In the genomic region with DNA sequence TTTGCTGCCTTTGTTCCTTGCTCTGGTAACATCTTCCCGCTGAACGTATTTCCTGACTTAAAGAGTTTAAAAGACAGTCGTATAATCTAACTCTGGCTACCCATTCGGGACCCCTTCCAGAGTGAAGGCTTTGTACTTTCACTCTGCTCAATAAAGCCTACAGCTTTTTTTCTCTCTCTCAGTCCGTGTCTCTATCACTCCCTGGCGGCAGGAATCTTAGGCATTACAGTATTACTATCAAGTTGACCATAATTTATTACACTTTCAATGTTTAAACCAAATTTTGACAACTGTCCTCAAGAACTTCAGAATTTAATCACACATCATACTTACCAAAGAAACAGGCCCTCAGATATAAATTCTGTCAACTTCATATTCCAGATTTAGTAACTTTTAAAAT, we compare ENCODE assay signal across 11 cellular contexts.
A peak's percentile ranks its signal among the peaks of the same experiment; 100 is the strongest.
DNase-seq lines count a peak whose midpoint lies in the region; ATAC-seq and TF ChIP-seq lines count a peak whose summit lies in the region.
"Had no signal": no experiment of that assay in that cellular context is flagged by ENCODE, and none has a peak within 500 bp of the region (broad histone marks: within the 10 kb centered on the region; RNA-seq: fewer than 3 reads in every experiment).

No MANE protein-coding gene starts in this region.

- peak overlapping the region; percentile 23 for H3K4me2 ChIP-seq in trophoblast cell (ENCODE audit: low read length)

- TF ChIP-seq CTCF in RWPE2 (IDR thresholded peaks at IDR 0.05; ENCODE audit: poor library complexity, severe bottlenecking): peak; percentile 67
- TF ChIP-seq CTCF in foreskin keratinocyte (conservative IDR thresholded peaks at IDR 0.05): peak; percentile 45

- H3K9me3 Mint-ChIP-seq in activated CD4-positive, alpha-beta T cell treated with anti-CD3 and anti-CD28 coated beads, Interleukin-2, amount 10 ng/mL, durations not matched to agents 24 days and 14 days: peaks cover 21% of the 10 kb centered on the region

- peak; percentile 33 for DNase-seq in H4 (ENCODE audit: low spot score)
- DNase-seq in RWPE2 (ENCODE audit: low spot score): no peak
- DNase-seq in foreskin keratinocyte: peak; percentile 0 to 30
- DNase-seq in trophoblast cell: peak in 1 of 2 donors; percentile 39
- no peak for DNase-seq in activated CD4-positive, alpha-beta T cell treated with anti-CD3 and anti-CD28 coated beads, Interleukin-2, amount 10 ng/mL, durations not matched to agents 24 days and 14 days
- DNase-seq in stimulated activated CD4-positive, alpha-beta T cell treated with anti-CD3 and anti-CD28 coated beads, Interleukin-2, amount 100 ng/mL, for 48 hours: no peak
- DNase-seq in T-helper 1 cell: no peak
- DNase-seq: DMS153 had no signal

- H3K27me3 Mint-ChIP-seq in activated CD4-positive, alpha-beta T cell treated with anti-CD3 and anti-CD28 coated beads, Interleukin-2, amount 10 ng/mL, durations not matched to agents 24 days and 14 days: no peaks in the 10 kb centered on the region

- H3K4me1 Mint-ChIP-seq in activated CD4-positive, alpha-beta T cell treated with anti-CD3 and anti-CD28 coated beads, Interleukin-2, amount 10 ng/mL, durations not matched to agents 24 days and 14 days: no peaks in the 10 kb centered on the region

- no peaks in the 10 kb centered on the region for H3K9me3 ChIP-seq in RWPE2 (ENCODE audit: severe bottlenecking)
- H3K9me3 ChIP-seq in trophoblast cell (ENCODE audit: insufficient read depth, low read depth, low read length): no peaks in the 10 kb centered on the region
- H3K9me3 ChIP-seq: suprapubic skin had no signal

- no peak overlapping the region for H2BK120ac ChIP-seq in trophoblast cell (ENCODE audit: insufficient read depth, low read length, poor library complexity)

- no peak overlapping the region for H2BK5ac ChIP-seq in trophoblast cell (ENCODE audit: low read depth, low read length, poor library complexity)

- no peak overlapping the region for H3K14ac ChIP-seq in trophoblast cell (ENCODE audit: low read length)

- H2AK5ac ChIP-seq in trophoblast cell (ENCODE audit: low read length): no peak overlapping the region

- ATAC-seq in RWPE2 (ENCODE audit: low read depth) (peak; percentile 71), foreskin keratinocyte (no peak), HG03521 (IDR thresholded peaks at IDR 0.05; ENCODE audit: unreplicated experiment) (no peak)
- ATAC-seq: K562 had no signal

- no peaks in the 10 kb centered on the region for H3K79me2 ChIP-seq in trophoblast cell (ENCODE audit: control insufficient read depth, insufficient read depth, low read length, poor library complexity)

- H3K27me3 ChIP-seq in RWPE2 (ENCODE audit: insufficient read depth, poor library complexity, severe bottlenecking) (peaks cover 4% of the 10 kb centered on the region), foreskin keratinocyte (no peaks in the 10 kb centered on the region), trophoblast cell (ENCODE audit: insufficient read depth, low read length) (no peaks in the 10 kb centered on the region)
- H3K27me3 ChIP-seq: suprapubic skin had no signal

- no peaks in the 10 kb centered on the region for H3K79me1 ChIP-seq in trophoblast cell (ENCODE audit: low read length)

- no peak overlapping the region for H3K18ac ChIP-seq in trophoblast cell (ENCODE audit: low read length)

- H3K4me3 Mint-ChIP-seq in activated CD4-positive, alpha-beta T cell treated with anti-CD3 and anti-CD28 coated beads, Interleukin-2, amount 10 ng/mL, durations not matched to agents 24 days and 14 days: no peak overlapping the region

- H3K4ac ChIP-seq in trophoblast cell (ENCODE audit: low read depth, low read length): no peak overlapping the region

- no peak overlapping the region for H4K8ac ChIP-seq in trophoblast cell (ENCODE audit: low read depth, low read length)

- H2AFZ ChIP-seq in trophoblast cell (ENCODE audit: insufficient read depth, low read length, poor library complexity): no peak overlapping the region

- H3K4me3 ChIP-seq in RWPE2 (ENCODE audit: severe bottlenecking) (no peak overlapping the region), trophoblast cell (ENCODE audit: low read depth, low read length) (no peak overlapping the region)
- H3K4me3 ChIP-seq: K562, suprapubic skin had no signal

- no CpG with 5 or more reads among the region's 6 CpGs for WGBS in trophoblast cell (ENCODE audit: extremely low coverage, insufficient coverage, insufficient read length)

- no peak overlapping the region for H4K12ac ChIP-seq in trophoblast cell (ENCODE audit: low read depth, low read length)

- no peak overlapping the region for H3K27ac Mint-ChIP-seq in activated CD4-positive, alpha-beta T cell treated with anti-CD3 and anti-CD28 coated beads, Interleukin-2, amount 10 ng/mL, durations not matched to agents 24 days and 14 days

- no peaks in the 10 kb centered on the region for H3K4me1 ChIP-seq in RWPE2 (ENCODE audit: insufficient read depth, poor library complexity, severe bottlenecking)
- H3K4me1 ChIP-seq in foreskin keratinocyte: no peaks in the 10 kb centered on the region
- H3K4me1 ChIP-seq in trophoblast cell (ENCODE audit: control insufficient read depth in 1 of 2, insufficient read depth in 2 of 2, low read length in 2 of 2): no peaks in the 10 kb centered on the region
- H3K4me1 ChIP-seq: suprapubic skin had no signal

- no peak overlapping the region for H4K91ac ChIP-seq in trophoblast cell (ENCODE audit: low read depth, low read length)

- H3K27ac ChIP-seq in RWPE2 (ENCODE audit: poor library complexity, severe bottlenecking) (no peak overlapping the region), foreskin keratinocyte (no peak overlapping the region), trophoblast cell (ENCODE audit: low read depth, low read length) (no peak overlapping the region)
- H3K27ac ChIP-seq: suprapubic skin had no signal

- no peaks in the 10 kb centered on the region for H3K36me3 ChIP-seq in RWPE2 (ENCODE audit: low read depth)
- H3K36me3 ChIP-seq in trophoblast cell (ENCODE audit: control insufficient read depth in 1 of 2, insufficient read depth in 2 of 2, low read length in 2 of 2): no peaks in the 10 kb centered on the region
- H3K36me3 ChIP-seq: suprapubic skin had no signal

- H3K9ac ChIP-seq in trophoblast cell (ENCODE audit: low read length): no peak overlapping the region

- intact Hi-C loops in activated CD4-positive, alpha-beta T cell treated with anti-CD3 and anti-CD28 coated beads, Interleukin-2, amount 10 ng/mL, durations not matched to agents 24 days and 14 days (cut with micrococcal nuclease): no loop called here

- H2BK12ac ChIP-seq in trophoblast cell (ENCODE audit: low read length): no peak overlapping the region

- no peaks in the 10 kb centered on the region for H3K36me3 Mint-ChIP-seq in activated CD4-positive, alpha-beta T cell treated with anti-CD3 and anti-CD28 coated beads, Interleukin-2, amount 10 ng/mL, durations not matched to agents 24 days and 14 days (ENCODE audit: low read depth)

- no peak overlapping the region for H3K23ac ChIP-seq in trophoblast cell (ENCODE audit: low read length)

Comparison
In these comparisons a context has a peak if more than half of its experiments do, and no peak if none do; other contexts are left out.
1. DNase-seq: peak in H4 (single experiment) and foreskin keratinocyte (2 of 2); none in RWPE2 (single experiment), activated CD4-positive, alpha-beta T cell treated with anti-CD3 and anti-CD28 coated beads, Interleukin-2, amount 10 ng/mL, durations not matched to agents 24 days and 14 days (single experiment), stimulated activated CD4-positive, alpha-beta T cell treated with anti-CD3 and anti-CD28 coated beads, Interleukin-2, amount 100 ng/mL, for 48 hours (0 of 2) and T-helper 1 cell (0 of 5).